ENCODE assay signal across 25 cellular contexts in genomic region chr5:60710362-60710761, GRCh38.
"Had no signal": no experiment of that assay in that cellular context is flagged by ENCODE, and none has a peak within 500 bp of the region (broad histone marks: within the 10 kb centered on the region; RNA-seq: fewer than 3 reads in every experiment).

No MANE protein-coding gene starts in this region.

- H3K4me1 ChIP-seq: esophagus muscularis mucosa, gastrocnemius medialis, heart right ventricle, left ventricle myocardium inferior, lower lobe of right lung, neural progenitor cell, right atrium auricular region, testis, tibial nerve, upper lobe of right lung had no signal

- H3K4me1 Mint-ChIP-seq: immature natural killer cell; memory B cell; neural progenitor cell; stimulated activated effector memory CD8-positive, alpha-beta T cell treated with anti-CD3 and anti-CD28 coated beads, Interleukin-12 subunit alpha, Interleukin-12 subunit beta, amount 100 ng/mL, for 72 hours had no signal

- DNase-seq: cortex of kidney; effector memory CD4-positive, alpha-beta T cell; gastrocnemius medialis; heart right ventricle; immature natural killer cell; left cardiac atrium; left ventricle myocardium inferior; lower lobe of right lung; midbrain; nucleus accumbens; ovary; stimulated activated CD4-positive, alpha-beta T cell treated with anti-CD3 and anti-CD28 coated beads, Interleukin-4, amount 100 ng/mL, for 1 hour; stimulated activated CD8-positive, alpha-beta memory T cell treated with anti-CD3 and anti-CD28 coated beads, Interleukin-4, amount 100 ng/mL, for 48 hours; stimulated activated naive CD8-positive, alpha-beta T cell treated with anti-CD3 and anti-CD28 coated beads, Interleukin-15, Interleukin-2, amounts not matched to agents 100 U/mL and 50 U/mL, for 24 hours; testis; upper lobe of right lung had no signal

- H2AFZ ChIP-seq: neural progenitor cell had no signal

- H3K4me3 ChIP-seq: esophagus muscularis mucosa, gastrocnemius medialis, heart right ventricle, left ventricle myocardium inferior, lower lobe of right lung, neural progenitor cell, ovary, right atrium auricular region, testis, tibial nerve, upper lobe of right lung had no signal

- FAIRE-seq: keratinocyte had no signal

- H3K4me2 ChIP-seq: neural progenitor cell had no signal

- H3K36me3 Mint-ChIP-seq: immature natural killer cell; natural killer cell treated with Interleukin-12 subunit alpha and Interleukin-12 subunit beta and Interleukin-15 and Interleukin-18, amount 100 ng/mL, for 72 hours; neural progenitor cell; stimulated activated effector memory CD8-positive, alpha-beta T cell treated with anti-CD3 and anti-CD28 coated beads, Interleukin-12 subunit alpha, Interleukin-12 subunit beta, amount 100 ng/mL, for 72 hours had no signal

- H3K27ac Mint-ChIP-seq: immature natural killer cell; memory B cell; natural killer cell treated with Interleukin-12 subunit alpha and Interleukin-12 subunit beta and Interleukin-15 and Interleukin-18, amount 100 ng/mL, for 72 hours; neural progenitor cell; stimulated activated effector memory CD8-positive, alpha-beta T cell treated with anti-CD3 and anti-CD28 coated beads, Interleukin-12 subunit alpha, Interleukin-12 subunit beta, amount 100 ng/mL, for 72 hours had no signal

- H3K4me3 Mint-ChIP-seq: immature natural killer cell; memory B cell; natural killer cell treated with Interleukin-12 subunit alpha and Interleukin-12 subunit beta and Interleukin-15 and Interleukin-18, amount 100 ng/mL, for 72 hours; neural progenitor cell; stimulated activated effector memory CD8-positive, alpha-beta T cell treated with anti-CD3 and anti-CD28 coated beads, Interleukin-12 subunit alpha, Interleukin-12 subunit beta, amount 100 ng/mL, for 72 hours had no signal

- ATAC-seq: gastrocnemius medialis; heart right ventricle; left cardiac atrium; lower lobe of right lung; natural killer cell treated with Interleukin-12 subunit alpha and Interleukin-12 subunit beta and Interleukin-15 and Interleukin-18, amount 100 ng/mL, for 72 hours; stimulated activated effector memory CD8-positive, alpha-beta T cell treated with anti-CD3 and anti-CD28 coated beads, Interleukin-12 subunit alpha, Interleukin-12 subunit beta, amount 100 ng/mL, for 72 hours; stimulated activated naive CD8-positive, alpha-beta T cell treated with anti-CD3 and anti-CD28 coated beads, Interleukin-15, Interleukin-2, amounts not matched to agents 100 U/mL and 50 U/mL, for 24 hours; upper lobe of right lung had no signal

- H3K27ac ChIP-seq: epithelial cell of prostate, esophagus muscularis mucosa, gastrocnemius medialis, heart right ventricle, left ventricle myocardium inferior, lower lobe of right lung, neural progenitor cell, ovary, right atrium auricular region, testis, tibial nerve, upper lobe of right lung had no signal

- H3K36me3 ChIP-seq: esophagus muscularis mucosa, gastrocnemius medialis, heart right ventricle, left ventricle myocardium inferior, lower lobe of right lung, neural progenitor cell, ovary, right atrium auricular region, tibial nerve, upper lobe of right lung had no signal

- H3K9ac ChIP-seq: neural progenitor cell had no signal

- H3K9me3 Mint-ChIP-seq: neural progenitor cell; stimulated activated effector memory CD8-positive, alpha-beta T cell treated with anti-CD3 and anti-CD28 coated beads, Interleukin-12 subunit alpha, Interleukin-12 subunit beta, amount 100 ng/mL, for 72 hours had no signal

- H3K9me3 ChIP-seq: esophagus muscularis mucosa, gastrocnemius medialis, lower lobe of right lung, ovary, right atrium auricular region, testis, upper lobe of right lung had no signal

- H3K27me3 ChIP-seq: esophagus muscularis mucosa, gastrocnemius medialis, heart right ventricle, neural progenitor cell, ovary, right atrium auricular region, testis, tibial nerve, upper lobe of right lung had no signal
